ENCODE assay signal across 16 cellular contexts in genomic region chr1:108639899-108640560, GRCh38. TPM values are rescaled to one million over a fixed set of nuclear protein-coding genes. Genes with fewer than 3 reads are reported as not detected.
DNase-seq lines count a peak whose midpoint lies in the region; ATAC-seq and TF ChIP-seq lines count a peak whose summit lies in the region.
"Had no signal": no experiment of that assay in that cellular context is flagged by ENCODE, and none has a peak within 500 bp of the region (broad histone marks: within the 10 kb centered on the region; RNA-seq: fewer than 3 reads in every experiment).

No MANE protein-coding gene starts in this region.

- H2BK15ac ChIP-seq in H9 (ENCODE audit: low read depth, low read length) = no peak overlapping the region

- H3K4me3 Mint-ChIP-seq in H9 = no peak overlapping the region
- H3K4me3 Mint-ChIP-seq in activated CD4-positive, alpha-beta memory T cell treated with anti-CD3 and anti-CD28 coated beads, Interleukin-2, amount 10 ng/mL, durations not matched to agents 7 days and 5 days = no peak overlapping the region
- peak overlapping the region; percentile 0 for H3K4me3 Mint-ChIP-seq in activated naive CD8-positive, alpha-beta T cell treated with anti-CD3 and anti-CD28 coated beads, Interleukin-2, amount 10 ng/mL, durations not matched to agents 7 days and 5 days
- H3K4me3 Mint-ChIP-seq: naive B cell had no signal

- H4K5ac ChIP-seq in H9 (ENCODE audit: insufficient read length, low read depth, low read length) = no peak overlapping the region

- POLR2A ChIA-PET in activated CD4-positive, alpha-beta memory T cell treated with anti-CD3 and anti-CD28 coated beads, Interleukin-2, amount 10 ng/mL, durations not matched to agents 7 days and 5 days (lab: Charles Lee) = interaction anchor here (1.0 to 1.3 kb wide), 3 partner anchors 52 to 81 kb away, joined by 3 to 5 read pairs (median 3); partner anchors contain the start of gene PRPF38B
- POLR2A ChIA-PET in activated naive CD8-positive, alpha-beta T cell treated with anti-CD3 and anti-CD28 coated beads, Interleukin-2, amount 10 ng/mL, durations not matched to agents 7 days and 5 days (lab: Charles Lee) = interaction anchor here (0.7 to 1.3 kb wide), 3 partner anchors 21 to 79 kb away, joined by 4 to 8 read pairs (median 5); partner anchors contain the start of genes HENMT1 and PRPF38B

- H3K14ac ChIP-seq in H9 (ENCODE audit: insufficient read depth, low read length) = no peak overlapping the region

- H3K56ac ChIP-seq in H9 (ENCODE audit: insufficient read length, low read depth, low read length) = no peak overlapping the region

- no peak overlapping the region for H3K18ac ChIP-seq in H9 (ENCODE audit: insufficient read length, low read depth, low read length)

- H2AFZ ChIP-seq in H9 (ENCODE audit: low read length) = no peak overlapping the region

- peak overlapping the region in 2 of 3 experiments; percentile 41 to 78; a peak in 4 of 7 replicates for H3K27ac Mint-ChIP-seq in H9
- H3K27ac Mint-ChIP-seq in activated CD4-positive, alpha-beta memory T cell treated with anti-CD3 and anti-CD28 coated beads, Interleukin-2, amount 10 ng/mL, durations not matched to agents 7 days and 5 days = peak overlapping the region; percentile 5
- H3K27ac Mint-ChIP-seq in activated naive CD8-positive, alpha-beta T cell treated with anti-CD3 and anti-CD28 coated beads, Interleukin-2, amount 10 ng/mL, durations not matched to agents 7 days and 5 days = peak overlapping the region; percentile 36
- H3K27ac Mint-ChIP-seq: naive B cell had no signal

- WGBS in H9 (ENCODE audit: extremely low coverage, insufficient read length, low lambda C conversion rate) = no CpG with 5 or more reads among the region's 9 CpGs

- H2BK120ac ChIP-seq in H9 (ENCODE audit: low read depth, low read length, poor library complexity, severe bottlenecking) = no peak overlapping the region

- no peak overlapping the region for H2AK5ac ChIP-seq in H9 (ENCODE audit: insufficient read length, low read length)

- CTCF ChIA-PET in activated CD4-positive, alpha-beta memory T cell treated with anti-CD3 and anti-CD28 coated beads, Interleukin-2, amount 10 ng/mL, durations not matched to agents 7 days and 5 days (lab: Charles Lee) = interaction anchor here (1.2 kb wide), 1 partner anchor 127 kb away, joined by 4 read pairs; no protein-coding TSS in a partner anchor

- TF ChIP-seq CTCF in H9 (conservative IDR thresholded peaks at IDR 0.05) = no peak

- H3K9ac ChIP-seq in H9 (ENCODE audit: extremely low read depth, insufficient read length, low read length) = no peak overlapping the region
- H3K9ac ChIP-seq: BLaER1 treated with 17β-estradiol and CSF1 and Interleukin-3, amounts not matched to agents 10 nM and 100 nM had no signal

- peaks cover 0 to 17% (median under 1%) of the 10 kb centered on the region in 3 experiments; a peak in 2 of 7 replicates for H3K36me3 Mint-ChIP-seq in H9 (ENCODE audit: insufficient read depth in 1 of 3, low read depth in 3 of 3)
- peaks cover 11% of the 10 kb centered on the region for H3K36me3 Mint-ChIP-seq in activated CD4-positive, alpha-beta memory T cell treated with anti-CD3 and anti-CD28 coated beads, Interleukin-2, amount 10 ng/mL, durations not matched to agents 7 days and 5 days (ENCODE audit: low read depth)
- peaks cover 13% of the 10 kb centered on the region for H3K36me3 Mint-ChIP-seq in activated naive CD8-positive, alpha-beta T cell treated with anti-CD3 and anti-CD28 coated beads, Interleukin-2, amount 10 ng/mL, durations not matched to agents 7 days and 5 days

- no peak overlapping the region for H4K8ac ChIP-seq in H9 (replicated peaks; ENCODE audit: insufficient read length, low read depth, low read length)

- no peak overlapping the region for H2BK12ac ChIP-seq in H9 (ENCODE audit: insufficient read length, low read depth, low read length)

- H4K91ac ChIP-seq in H9 (ENCODE audit: insufficient read length, low read depth, low read length) = no peak overlapping the region

- no peaks in the 10 kb centered on the region for H3K9me3 ChIP-seq in H9 (ENCODE audit: control insufficient read depth, low read depth, low read length)

- no peaks in the 10 kb centered on the region for H3K79me2 ChIP-seq in H9 (ENCODE audit: insufficient read depth, low read length)

- DNase-seq in H9 (no peak), sciatic nerve (ENCODE audit: low spot score) (no peak), NCI-H774 (lab: John Stamatoyannopoulos, UW) (no peak), SIG-M5 (lab: John Stamatoyannopoulos, UW) (no peak), NCI-H2171 treated with DMSO at 0.1 percent for 48 hours (lab: John Stamatoyannopoulos, UW) (no peak)
- peak; percentile 23 for DNase-seq in activated CD4-positive, alpha-beta memory T cell treated with anti-CD3 and anti-CD28 coated beads, Interleukin-2, amount 10 ng/mL, durations not matched to agents 7 days and 5 days
- DNase-seq in activated naive CD8-positive, alpha-beta T cell treated with anti-CD3 and anti-CD28 coated beads, Interleukin-2, amount 10 ng/mL, durations not matched to agents 7 days and 5 days = no peak
- peak; percentile 11 for DNase-seq in stimulated activated CD8-positive, alpha-beta memory T cell treated with anti-CD3 and anti-CD28 coated beads, Interleukin-12 subunit alpha, Interleukin-12 subunit beta, amount 100 ng/mL, for 24 hours (ENCODE audit: extremely low read depth)
- DNase-seq: aorta, foreskin fibroblast, IMR-90, naive B cell, NCI-H146, NCI-H748 treated with DMSO at 0.1 percent for 48 hours, SHP77 had no signal

- H4K20me1 ChIP-seq in H9 (ENCODE audit: control insufficient read depth, insufficient read depth, insufficient read length) = no peaks in the 10 kb centered on the region
- H4K20me1 ChIP-seq: BLaER1 treated with 17β-estradiol and CSF1 and Interleukin-3, amounts not matched to agents 10 nM and 100 nM had no signal

- no peak overlapping the region for H3K4me2 ChIP-seq in H9 (ENCODE audit: insufficient read depth, insufficient read length, low read length)

- no peak overlapping the region for H3T11ph ChIP-seq in H9 (ENCODE audit: low read length)

- H3K9me3 Mint-ChIP-seq in H9 = no peaks in the 10 kb centered on the region
- no peaks in the 10 kb centered on the region for H3K9me3 Mint-ChIP-seq in activated CD4-positive, alpha-beta memory T cell treated with anti-CD3 and anti-CD28 coated beads, Interleukin-2, amount 10 ng/mL, durations not matched to agents 7 days and 5 days
- H3K9me3 Mint-ChIP-seq in activated naive CD8-positive, alpha-beta T cell treated with anti-CD3 and anti-CD28 coated beads, Interleukin-2, amount 10 ng/mL, durations not matched to agents 7 days and 5 days = no peaks in the 10 kb centered on the region

- no peak for ATAC-seq in activated naive CD8-positive, alpha-beta T cell treated with anti-CD3 and anti-CD28 coated beads, Interleukin-2, amount 10 ng/mL, durations not matched to agents 7 days and 5 days (ENCODE audit: low read depth)
- ATAC-seq in sciatic nerve = no peak

- no peaks in the 10 kb centered on the region for H3K4me1 ChIP-seq in H9 (ENCODE audit: insufficient read depth, low read length)

- H3K79me1 ChIP-seq in H9 (ENCODE audit: insufficient read depth, low read depth, low read length, poor library complexity, severe bottlenecking) = no peaks in the 10 kb centered on the region

- H3K4me1 Mint-ChIP-seq in H9 = no peaks in the 10 kb centered on the region
- peaks cover 39% of the 10 kb centered on the region for H3K4me1 Mint-ChIP-seq in activated CD4-positive, alpha-beta memory T cell treated with anti-CD3 and anti-CD28 coated beads, Interleukin-2, amount 10 ng/mL, durations not matched to agents 7 days and 5 days
- H3K4me1 Mint-ChIP-seq in activated naive CD8-positive, alpha-beta T cell treated with anti-CD3 and anti-CD28 coated beads, Interleukin-2, amount 10 ng/mL, durations not matched to agents 7 days and 5 days = peaks cover 31% of the 10 kb centered on the region

- H2BK20ac ChIP-seq in H9 (ENCODE audit: low read depth, low read length, poor library complexity, severe bottlenecking) = no peak overlapping the region

- H3K4ac ChIP-seq in H9 (ENCODE audit: low read depth, low read length) = no peak overlapping the region

- peaks cover 2% of the 10 kb centered on the region; the same call in 1 of the 2 replicates for H3K27me3 Mint-ChIP-seq in H9 (ENCODE audit: low read depth)
- no peaks in the 10 kb centered on the region for H3K27me3 Mint-ChIP-seq in activated CD4-positive, alpha-beta memory T cell treated with anti-CD3 and anti-CD28 coated beads, Interleukin-2, amount 10 ng/mL, durations not matched to agents 7 days and 5 days
- no peaks in the 10 kb centered on the region for H3K27me3 Mint-ChIP-seq in activated naive CD8-positive, alpha-beta T cell treated with anti-CD3 and anti-CD28 coated beads, Interleukin-2, amount 10 ng/mL, durations not matched to agents 7 days and 5 days
- H3K27me3 Mint-ChIP-seq: naive B cell had no signal

- H2BK5ac ChIP-seq in H9 (ENCODE audit: insufficient read length, low read length) = no peak overlapping the region

- no peaks in the 10 kb centered on the region for H3K23me2 ChIP-seq in H9 (ENCODE audit: insufficient read length, low read depth, low read length, poor library complexity, severe bottlenecking)

- H3K27ac ChIP-seq in H9 (ENCODE audit: insufficient read length, low read depth, low read length) = no peak overlapping the region

- H3K27me3 ChIP-seq in H9 (ENCODE audit: insufficient read depth, low read length) = no peaks in the 10 kb centered on the region
- H3K27me3 ChIP-seq: BLaER1 treated with 17β-estradiol and CSF1 and Interleukin-3, amounts not matched to agents 10 nM and 100 nM had no signal

- intact Hi-C loops in sciatic nerve (cut with DNase I) = loop anchor here (10.0 kb wide), 1 partner anchor 135 kb away; no protein-coding TSS in a partner anchor

- H3K23ac ChIP-seq in H9 (ENCODE audit: insufficient read length, low read depth, low read length) = no peak overlapping the region

RNA-seq across cellular contexts. Expression of gene HENMT1, which starts 20.9 kb away (rescaled TPM):
- 6.2 and 6.6 TPM in 2 replicates for total RNA-seq in H9 (2021)
- 10 to 100 TPM; 26.7 to 27.3 TPM for total RNA-seq in activated CD4-positive, alpha-beta memory T cell treated with anti-CD3 and anti-CD28 coated beads, Interleukin-2, amount 10 ng/mL, durations not matched to agents 7 days and 5 days
- total RNA-seq in activated naive CD8-positive, alpha-beta T cell treated with anti-CD3 and anti-CD28 coated beads, Interleukin-2, amount 10 ng/mL, durations not matched to agents 7 days and 5 days = 10 to 100 TPM; 32.3 to 33.0 TPM
- total RNA-seq in sciatic nerve = 3.9 TPM

RNA-seq across cellular contexts. Expression of gene PRPF38B, which starts 52.1 kb away (rescaled TPM):
- total RNA-seq in H9 (2021) (60.0 and 60.1 TPM in 2 replicates), sciatic nerve (40.8 TPM)
- 10 to 100 TPM; 68.5 to 70.5 TPM for total RNA-seq in activated CD4-positive, alpha-beta memory T cell treated with anti-CD3 and anti-CD28 coated beads, Interleukin-2, amount 10 ng/mL, durations not matched to agents 7 days and 5 days
- 10 to 100 TPM; 85.9 to 91.2 TPM for total RNA-seq in activated naive CD8-positive, alpha-beta T cell treated with anti-CD3 and anti-CD28 coated beads, Interleukin-2, amount 10 ng/mL, durations not matched to agents 7 days and 5 days

Comparison
In these comparisons a context has a peak if more than half of its experiments do, and no peak if none do; other contexts are left out.
1. DNase-seq: peak in activated CD4-positive, alpha-beta memory T cell treated with anti-CD3 and anti-CD28 coated beads, Interleukin-2, amount 10 ng/mL, durations not matched to agents 7 days and 5 days (single experiment) and stimulated activated CD8-positive, alpha-beta memory T cell treated with anti-CD3 and anti-CD28 coated beads, Interleukin-12 subunit alpha, Interleukin-12 subunit beta, amount 100 ng/mL, for 24 hours (single experiment); none in H9 (single experiment), activated naive CD8-positive, alpha-beta T cell treated with anti-CD3 and anti-CD28 coated beads, Interleukin-2, amount 10 ng/mL, durations not matched to agents 7 days and 5 days (single experiment), sciatic nerve (single experiment), NCI-H774 (single experiment), SIG-M5 (single experiment) and NCI-H2171 treated with DMSO at 0.1 percent for 48 hours (single experiment).
2. H3K27ac Mint-ChIP-seq: peak in every context shown above with its lines; median percentile 60 in H9; 36 in activated naive CD8-positive, alpha-beta T cell treated with anti-CD3 and anti-CD28 coated beads, Interleukin-2, amount 10 ng/mL, durations not matched to agents 7 days and 5 days; 5 in activated CD4-positive, alpha-beta memory T cell treated with anti-CD3 and anti-CD28 coated beads, Interleukin-2, amount 10 ng/mL, durations not matched to agents 7 days and 5 days.